8 cellular contexts compared by ENCODE assay signal in genomic region chr16:27268376-27269299, GRCh38. TPM values are rescaled to one million over a fixed set of nuclear protein-coding genes. Genes with fewer than 3 reads are reported as not detected.
A peak's percentile ranks its signal among the peaks of the same experiment; 100 is the strongest.
DNase-seq lines count a peak whose midpoint lies in the region; ATAC-seq and TF ChIP-seq lines count a peak whose summit lies in the region.

NSMCE1 (minus strand) TSS chr16:27268772; CDS start chr16:27257570, 11,202 bp downstream.

- no peaks in the 10 kb centered on the region for H3K27me3 Mint-ChIP-seq in activated T-helper 1 cell treated with anti-CD3 and anti-CD28 coated beads, Interleukin-12 subunit alpha, Interleukin-12 subunit beta, Interleukin-2, Interleukin-4 antibody, amounts not matched to agents 30 ng/mL and 10 ng/mL and 1 ng/mL, durations not matched to agents 14 hours and 24 hours and 36 hours (ENCODE audit: insufficient read depth)
- no peaks in the 10 kb centered on the region for H3K27me3 Mint-ChIP-seq in naive B cell
- H3K27me3 Mint-ChIP-seq in stimulated activated memory B cell treated with anti-CD40 and anti-IgM and Interleukin-4, amounts not matched to agents 10 μg/mL and 1 μg/mL and 100 μg/mL, for 72 hours, result no peaks in the 10 kb centered on the region

- H3K4me3 ChIP-seq in KMS-11 (IDR thresholded peaks at IDR 0.05; ENCODE audit: insufficient read depth, low read depth, low read length) (peak within 1 kb of the TSS; percentile 74), Peyer's patch (peak within 1 kb of the TSS; percentile 71 to 80 (median 74))

- H3K9me3 ChIP-seq in Peyer's patch, result no peaks in the 10 kb centered on the region

- no peak for TF ChIP-seq CTCF in KMS-11 (conservative IDR thresholded peaks at IDR 0.05; ENCODE audit: low read depth, low read length)
- peak in 4 of 6 experiments; percentile 12 to 49 (median 40) for TF ChIP-seq CTCF in Peyer's patch (IDR thresholded peaks at IDR 0.05)

- peak; percentile 30 to 66 for TF ChIP-seq POLR2A in Peyer's patch (IDR thresholded peaks at IDR 0.05)

- intact Hi-C loops in activated T-helper 1 cell treated with anti-CD3 and anti-CD28 coated beads, Interleukin-12 subunit alpha, Interleukin-12 subunit beta, Interleukin-2, Interleukin-4 antibody, amounts not matched to agents 30 ng/mL and 10 ng/mL and 1 ng/mL, durations not matched to agents 14 hours and 24 hours and 36 hours (cut with micrococcal nuclease), result loop anchor here (1.0 to 2.0 kb wide), 5 partner anchors 14 to 99 kb away; partner anchors contain the start of gene KDM8

- H3K27me3 ChIP-seq in KMS-11 (ENCODE audit: insufficient read depth, low read depth) (no peaks in the 10 kb centered on the region), Peyer's patch (no peaks in the 10 kb centered on the region)

- DNase-seq in DMS79 treated with DMSO at 0.1 percent for 48 hours (lab: John Stamatoyannopoulos, UW), result peak; percentile 86
- DNase-seq in Peyer's patch, result peak; percentile 99 to 100 (median 99)
- DNase-seq in activated T-helper 1 cell treated with anti-CD3 and anti-CD28 coated beads, Interleukin-12 subunit alpha, Interleukin-12 subunit beta, Interleukin-2, Interleukin-4 antibody, amounts not matched to agents 30 ng/mL and 10 ng/mL and 1 ng/mL, durations not matched to agents 14 hours and 24 hours and 36 hours (ENCODE audit: low spot score), result peak; percentile 94
- peak; percentile 96 for DNase-seq in fibroblast of gingiva (ENCODE audit: low read depth)
- DNase-seq in naive B cell, result peak; percentile 95

- peak within 1 kb of the TSS; percentile 96 for H3K4me3 Mint-ChIP-seq in activated T-helper 1 cell treated with anti-CD3 and anti-CD28 coated beads, Interleukin-12 subunit alpha, Interleukin-12 subunit beta, Interleukin-2, Interleukin-4 antibody, amounts not matched to agents 30 ng/mL and 10 ng/mL and 1 ng/mL, durations not matched to agents 14 hours and 24 hours and 36 hours
- peak within 1 kb of the TSS; percentile 88 to 99 (median 98) for H3K4me3 Mint-ChIP-seq in naive B cell
- H3K4me3 Mint-ChIP-seq in stimulated activated memory B cell treated with anti-CD40 and anti-IgM and Interleukin-4, amounts not matched to agents 10 μg/mL and 1 μg/mL and 100 μg/mL, for 72 hours, result peak within 1 kb of the TSS; percentile 87

- ATAC-seq in GM21723 (IDR thresholded peaks at IDR 0.05; ENCODE audit: unreplicated experiment), result peak; percentile 91
- peak; percentile 97 to 98 for ATAC-seq in naive B cell (ENCODE audit: low read depth in 2 of 2)
- ATAC-seq in stimulated activated memory B cell treated with anti-CD40 and anti-IgM and Interleukin-4, amounts not matched to agents 10 μg/mL and 1 μg/mL and 100 μg/mL, for 72 hours, result peak; percentile 98

- H4K20me1 ChIP-seq in KMS-11 (ENCODE audit: insufficient read depth), result no peaks in the 10 kb centered on the region

- peak within 1 kb of the TSS; percentile 68 for H3K4me2 ChIP-seq in KMS-11

- H3K27ac ChIP-seq in KMS-11 (peak within 1 kb of the TSS; percentile 43), Peyer's patch (peak within 1 kb of the TSS; percentile 81 to 89 (median 84))

- H2AFZ ChIP-seq in KMS-11 (ENCODE audit: low read depth), result peak within 1 kb of the TSS; percentile 86

- peaks cover 75% of the 10 kb centered on the region for H3K4me1 Mint-ChIP-seq in activated T-helper 1 cell treated with anti-CD3 and anti-CD28 coated beads, Interleukin-12 subunit alpha, Interleukin-12 subunit beta, Interleukin-2, Interleukin-4 antibody, amounts not matched to agents 30 ng/mL and 10 ng/mL and 1 ng/mL, durations not matched to agents 14 hours and 24 hours and 36 hours (ENCODE audit: low read depth)
- H3K4me1 Mint-ChIP-seq in naive B cell, result peaks cover 55 to 88% (median 74%) of the 10 kb centered on the region in 3 donors
- peaks cover 47% of the 10 kb centered on the region for H3K4me1 Mint-ChIP-seq in stimulated activated memory B cell treated with anti-CD40 and anti-IgM and Interleukin-4, amounts not matched to agents 10 μg/mL and 1 μg/mL and 100 μg/mL, for 72 hours

- no peaks in the 10 kb centered on the region for H3K36me3 ChIP-seq in KMS-11 (ENCODE audit: insufficient read depth)
- no peaks in the 10 kb centered on the region for H3K36me3 ChIP-seq in Peyer's patch

- H3K27ac Mint-ChIP-seq in activated T-helper 1 cell treated with anti-CD3 and anti-CD28 coated beads, Interleukin-12 subunit alpha, Interleukin-12 subunit beta, Interleukin-2, Interleukin-4 antibody, amounts not matched to agents 30 ng/mL and 10 ng/mL and 1 ng/mL, durations not matched to agents 14 hours and 24 hours and 36 hours, result peak within 1 kb of the TSS; percentile 97
- peak within 1 kb of the TSS; percentile 99 to 100 (median 99) for H3K27ac Mint-ChIP-seq in naive B cell
- H3K27ac Mint-ChIP-seq in stimulated activated memory B cell treated with anti-CD40 and anti-IgM and Interleukin-4, amounts not matched to agents 10 μg/mL and 1 μg/mL and 100 μg/mL, for 72 hours, result peak within 1 kb of the TSS; percentile 100

- peaks cover 39% of the 10 kb centered on the region for H3K36me3 Mint-ChIP-seq in activated T-helper 1 cell treated with anti-CD3 and anti-CD28 coated beads, Interleukin-12 subunit alpha, Interleukin-12 subunit beta, Interleukin-2, Interleukin-4 antibody, amounts not matched to agents 30 ng/mL and 10 ng/mL and 1 ng/mL, durations not matched to agents 14 hours and 24 hours and 36 hours (ENCODE audit: low read depth)
- peaks cover 0 to 18% of the 10 kb centered on the region in 2 donors for H3K36me3 Mint-ChIP-seq in naive B cell
- H3K36me3 Mint-ChIP-seq in stimulated activated memory B cell treated with anti-CD40 and anti-IgM and Interleukin-4, amounts not matched to agents 10 μg/mL and 1 μg/mL and 100 μg/mL, for 72 hours, result peaks cover 34% of the 10 kb centered on the region

- no peaks in the 10 kb centered on the region for H3K79me2 ChIP-seq in KMS-11 (ENCODE audit: insufficient read depth, low read depth)

- no peaks in the 10 kb centered on the region for H3K4me1 ChIP-seq in KMS-11 (ENCODE audit: low read depth, poor library complexity, severe bottlenecking)
- peaks cover 0 to 19% (median 2%) of the 10 kb centered on the region in 4 donors for H3K4me1 ChIP-seq in Peyer's patch

- peak within 1 kb of the TSS; percentile 75 for H3K9ac ChIP-seq in KMS-11

- peaks cover 4% of the 10 kb centered on the region for H3K9me3 Mint-ChIP-seq in activated T-helper 1 cell treated with anti-CD3 and anti-CD28 coated beads, Interleukin-12 subunit alpha, Interleukin-12 subunit beta, Interleukin-2, Interleukin-4 antibody, amounts not matched to agents 30 ng/mL and 10 ng/mL and 1 ng/mL, durations not matched to agents 14 hours and 24 hours and 36 hours
- H3K9me3 Mint-ChIP-seq in naive B cell, result peaks cover 0 to 4% (median 0%) of the 10 kb centered on the region in 7 donors
- H3K9me3 Mint-ChIP-seq in stimulated activated memory B cell treated with anti-CD40 and anti-IgM and Interleukin-4, amounts not matched to agents 10 μg/mL and 1 μg/mL and 100 μg/mL, for 72 hours, result peaks cover 2% of the 10 kb centered on the region

RNA-seq across cellular contexts. Expression of gene NSMCE1, which starts in this region (rescaled TPM):
- 10 to 100 TPM; 20.9 to 41.3 (median 30.6) TPM for total RNA-seq in Peyer's patch
- 128 and 134 TPM in 2 replicates for total RNA-seq in activated T-helper 1 cell treated with anti-CD3 and anti-CD28 coated beads, Interleukin-12 subunit alpha, Interleukin-12 subunit beta, Interleukin-2, Interleukin-4 antibody, amounts not matched to agents 30 ng/mL and 10 ng/mL and 1 ng/mL, durations not matched to agents 14 hours and 24 hours and 36 hours
- polyA plus RNA-seq in naive B cell (ENCODE audit: low read depth in 6 of 6), result 100 to 1,000 TPM; 178 to 217 (median 195) TPM

Comparison
In these comparisons a context has a peak if more than half of its experiments do, and no peak if none do; other contexts are left out.
1. Peak in every context shown above with its lines: DNase-seq, ATAC-seq, H3K4me3 ChIP-seq and H3K27ac ChIP-seq.